Comparison of ENCODE assay signal across 25 cellular contexts in genomic region chr14:71619472-71619871, GRCh38.
"Had no signal": no experiment of that assay in that cellular context is flagged by ENCODE, and none has a peak within 500 bp of the region (broad histone marks: within the 10 kb centered on the region; RNA-seq: fewer than 3 reads in every experiment).

No MANE protein-coding gene starts in this region.

- H3K36me3 ChIP-seq: upper lobe of right lung had no signal

- ATAC-seq: left colon; left lung; lower lobe of right lung; naive thymus-derived CD8-positive, alpha-beta T cell; right lobe of liver; stimulated activated naive B cell treated with anti-CD40 and anti-IgM and Interleukin-4, amounts not matched to agents 10 μg/mL and 1 μg/mL and 100 μg/mL, for 72 hours; stimulated activated naive CD8-positive, alpha-beta T cell treated with anti-CD3 and anti-CD28 coated beads, Interleukin-15, Interleukin-2, amounts not matched to agents 100 U/mL and 50 U/mL, for 24 hours; upper lobe of right lung had no signal

- H3K27ac ChIP-seq: left lung, lower lobe of right lung, right atrium auricular region, right lobe of liver, stomach, thoracic aorta, tibial artery, upper lobe of right lung, uterus had no signal

- H3K4me1 ChIP-seq: left lung, lower lobe of right lung, right atrium auricular region, right lobe of liver, stomach, tibial artery, upper lobe of right lung, uterus had no signal

- H3K9me3 ChIP-seq: left lung, lower lobe of right lung, right atrium auricular region, right lobe of liver, stomach, thoracic aorta, tibial artery, upper lobe of right lung, uterus had no signal

- FAIRE-seq: islet of Langerhans, kidney had no signal

- H3K27me3 ChIP-seq: left lung, right atrium auricular region, right lobe of liver, stomach, tibial artery, upper lobe of right lung, uterus had no signal

- H3K4me3 ChIP-seq: left lung, lower lobe of right lung, right atrium auricular region, right lobe of liver, stomach, thoracic aorta, tibial artery, upper lobe of right lung, uterus had no signal

- DNase-seq: hypothalamus; immature natural killer cell; kidney; left colon; left lung; lower lobe of right lung; mammary epithelial cell; mesenchymal stem cell; naive thymus-derived CD8-positive, alpha-beta T cell; nucleus accumbens; right lobe of liver; stimulated activated CD4-positive, alpha-beta T cell treated with anti-CD3 and anti-CD28 coated beads, Interleukin-12 subunit alpha, Interleukin-12 subunit beta, amount 100 ng/mL, for 4 hours; stimulated activated CD4-positive, alpha-beta T cell treated with anti-CD3 and anti-CD28 coated beads, Interleukin-15, amount 100 ng/mL, for 24 hours; stimulated activated CD4-positive, alpha-beta T cell treated with anti-CD3 and anti-CD28 coated beads, Interleukin-2, amount 100 ng/mL, for 24 hours; stimulated activated CD4-positive, alpha-beta T cell treated with anti-CD3 and anti-CD28 coated beads, Interleukin-4, amount 100 ng/mL, for 1 hour; stimulated activated naive B cell treated with anti-CD40 and anti-IgM and Interleukin-4, amounts not matched to agents 10 μg/mL and 1 μg/mL and 100 μg/mL, for 72 hours; stimulated activated naive CD8-positive, alpha-beta T cell treated with anti-CD3 and anti-CD28 coated beads, Interleukin-15, Interleukin-2, amounts not matched to agents 100 U/mL and 50 U/mL, for 24 hours; stomach; tibial artery; trophoblast cell; upper lobe of right lung; uterus had no signal
